8 cellular contexts compared by ENCODE assay signal in genomic region chrX:14497184-14497666, GRCh38. TPM values are rescaled to one million over a fixed set of nuclear protein-coding genes. Genes with fewer than 3 reads are reported as not detected.
DNase-seq lines count a peak whose midpoint lies in the region; ATAC-seq and TF ChIP-seq lines count a peak whose summit lies in the region.

No MANE protein-coding gene starts in this region.

- H3K4me1 Mint-ChIP-seq in activated T-helper 1 cell treated with anti-CD3 and anti-CD28 coated beads, Interleukin-12 subunit alpha, Interleukin-12 subunit beta, Interleukin-2, Interleukin-4 antibody, amounts not matched to agents 30 ng/mL and 10 ng/mL and 1 ng/mL, durations not matched to agents 14 hours and 24 hours and 36 hours (ENCODE audit: low read depth): peaks cover 13% of the 10 kb centered on the region
- H3K4me1 Mint-ChIP-seq in mesothelial cell of epicardium: peaks cover 12% of the 10 kb centered on the region

- no peak for TF ChIP-seq CTCF in mesothelial cell of epicardium (IDR thresholded peaks at IDR 0.05; ENCODE audit: unreplicated experiment)

- no peaks in the 10 kb centered on the region for H3K27me3 Mint-ChIP-seq in activated T-helper 1 cell treated with anti-CD3 and anti-CD28 coated beads, Interleukin-12 subunit alpha, Interleukin-12 subunit beta, Interleukin-2, Interleukin-4 antibody, amounts not matched to agents 30 ng/mL and 10 ng/mL and 1 ng/mL, durations not matched to agents 14 hours and 24 hours and 36 hours (ENCODE audit: insufficient read depth)
- H3K27me3 Mint-ChIP-seq in mesothelial cell of epicardium (ENCODE audit: low read depth): no peaks in the 10 kb centered on the region

- H3K36me3 ChIP-seq in BLaER1 treated with 17β-estradiol and CSF1 and Interleukin-3, amounts not matched to agents 10 nM and 100 nM: no peaks in the 10 kb centered on the region

- peak; percentile 67 for ATAC-seq in GM18870 (IDR thresholded peaks at IDR 0.05; ENCODE audit: unreplicated experiment)
- ATAC-seq in HG03135 (IDR thresholded peaks at IDR 0.05; ENCODE audit: unreplicated experiment): peak; percentile 66

- no peaks in the 10 kb centered on the region for H3K9me3 ChIP-seq in BLaER1 treated with 17β-estradiol and CSF1 and Interleukin-3, amounts not matched to agents 10 nM and 100 nM (replicated peaks in 1 of 11)

- H3K27ac ChIP-seq in BLaER1 treated with 17β-estradiol and CSF1 and Interleukin-3, amounts not matched to agents 10 nM and 100 nM: peak overlapping the region; percentile 40 to 79 (median 71)

- H3K4me3 ChIP-seq in BLaER1 treated with 17β-estradiol and CSF1 and Interleukin-3, amounts not matched to agents 10 nM and 100 nM: peak overlapping the region; percentile 21 to 54 (median 41); a peak in 16 of 20 replicates

- H3K36me3 Mint-ChIP-seq in activated T-helper 1 cell treated with anti-CD3 and anti-CD28 coated beads, Interleukin-12 subunit alpha, Interleukin-12 subunit beta, Interleukin-2, Interleukin-4 antibody, amounts not matched to agents 30 ng/mL and 10 ng/mL and 1 ng/mL, durations not matched to agents 14 hours and 24 hours and 36 hours (ENCODE audit: low read depth): no peaks in the 10 kb centered on the region
- H3K36me3 Mint-ChIP-seq in mesothelial cell of epicardium: no peaks in the 10 kb centered on the region

- peak overlapping the region; percentile 80 for H3K27ac Mint-ChIP-seq in activated T-helper 1 cell treated with anti-CD3 and anti-CD28 coated beads, Interleukin-12 subunit alpha, Interleukin-12 subunit beta, Interleukin-2, Interleukin-4 antibody, amounts not matched to agents 30 ng/mL and 10 ng/mL and 1 ng/mL, durations not matched to agents 14 hours and 24 hours and 36 hours
- H3K27ac Mint-ChIP-seq in mesothelial cell of epicardium: peak overlapping the region; percentile 48

- H3K9me3 Mint-ChIP-seq in activated T-helper 1 cell treated with anti-CD3 and anti-CD28 coated beads, Interleukin-12 subunit alpha, Interleukin-12 subunit beta, Interleukin-2, Interleukin-4 antibody, amounts not matched to agents 30 ng/mL and 10 ng/mL and 1 ng/mL, durations not matched to agents 14 hours and 24 hours and 36 hours: no peaks in the 10 kb centered on the region
- H3K9me3 Mint-ChIP-seq in mesothelial cell of epicardium: peaks cover 10% of the 10 kb centered on the region

- H3K4me3 Mint-ChIP-seq in activated T-helper 1 cell treated with anti-CD3 and anti-CD28 coated beads, Interleukin-12 subunit alpha, Interleukin-12 subunit beta, Interleukin-2, Interleukin-4 antibody, amounts not matched to agents 30 ng/mL and 10 ng/mL and 1 ng/mL, durations not matched to agents 14 hours and 24 hours and 36 hours: peak overlapping the region; percentile 75
- H3K4me3 Mint-ChIP-seq in mesothelial cell of epicardium: peak overlapping the region; percentile 11

- intact Hi-C loops in activated T-helper 1 cell treated with anti-CD3 and anti-CD28 coated beads, Interleukin-12 subunit alpha, Interleukin-12 subunit beta, Interleukin-2, Interleukin-4 antibody, amounts not matched to agents 30 ng/mL and 10 ng/mL and 1 ng/mL, durations not matched to agents 14 hours and 24 hours and 36 hours (cut with micrococcal nuclease): loop anchor here (1.0 to 5.0 kb wide), 2 partner anchors 660 to 707 kb away; no protein-coding TSS in a partner anchor

- H3K27me3 ChIP-seq in BLaER1 treated with 17β-estradiol and CSF1 and Interleukin-3, amounts not matched to agents 10 nM and 100 nM: peaks cover 69 to 88% (median 80%) of the 10 kb centered on the region in 11 experiments

- H3K4me2 ChIP-seq in BLaER1 treated with 17β-estradiol and CSF1 and Interleukin-3, amounts not matched to agents 10 nM and 100 nM: peak overlapping the region; percentile 35 to 73 (median 53)

- no peaks in the 10 kb centered on the region; a peak in 1 of 22 replicates for H4K20me1 ChIP-seq in BLaER1 treated with 17β-estradiol and CSF1 and Interleukin-3, amounts not matched to agents 10 nM and 100 nM

- no peak for DNase-seq in activated T-helper 1 cell treated with anti-CD3 and anti-CD28 coated beads, Interleukin-12 subunit alpha, Interleukin-12 subunit beta, Interleukin-2, Interleukin-4 antibody, amounts not matched to agents 30 ng/mL and 10 ng/mL and 1 ng/mL, durations not matched to agents 14 hours and 24 hours and 36 hours (ENCODE audit: low spot score)
- DNase-seq in mesothelial cell of epicardium (ENCODE audit: low spot score in 2 of 2, unreplicated experiment in 2 of 2) (no peak), UCSD-AML1 (lab: John Stamatoyannopoulos, UW; ENCODE audit: unreplicated experiment) (no peak), superior temporal gyrus (ENCODE audit: extremely low spot score) (no peak), NCI-H510A (lab: John Stamatoyannopoulos, UW) (no peak)

- H3K4me1 ChIP-seq in BLaER1 treated with 17β-estradiol and CSF1 and Interleukin-3, amounts not matched to agents 10 nM and 100 nM: peaks cover 0 to 13% (median 6%) of the 10 kb centered on the region in 10 experiments; a peak in 9 of 20 replicates

- H3K9ac ChIP-seq in BLaER1 treated with 17β-estradiol and CSF1 and Interleukin-3, amounts not matched to agents 10 nM and 100 nM: peak overlapping the region; percentile 41 to 73 (median 63); a peak in 21 of 22 replicates

RNA-seq across cellular contexts. Expression of gene GLRA2, which starts 32.1 kb away (rescaled TPM):
- total RNA-seq in activated T-helper 1 cell treated with anti-CD3 and anti-CD28 coated beads, Interleukin-12 subunit alpha, Interleukin-12 subunit beta, Interleukin-2, Interleukin-4 antibody, amounts not matched to agents 30 ng/mL and 10 ng/mL and 1 ng/mL, durations not matched to agents 14 hours and 24 hours and 36 hours: not detected in 2 replicates
- not detected in 3 replicates for total RNA-seq in mesothelial cell of epicardium
